Comparison of ENCODE assay signal across 8 cellular contexts in genomic region chr6:131250121-131250520, GRCh38.
DNase-seq lines count a peak whose midpoint lies in the region; ATAC-seq, FAIRE-seq and TF ChIP-seq lines count a peak whose summit lies in the region.

No MANE protein-coding gene starts in this region.

- H3K4me1 Mint-ChIP-seq in activated CD8-positive, alpha-beta T cell treated with anti-CD3 and anti-CD28 coated beads, Interleukin-2, amount 10 ng/mL, durations not matched to agents 7 days and 5 days (ENCODE audit: low read depth) = peaks cover 16% of the 10 kb centered on the region
- peaks cover 33 to 40% of the 10 kb centered on the region in 2 donors for H3K4me1 Mint-ChIP-seq in natural killer cell

- no peaks in the 10 kb centered on the region for H3K36me3 ChIP-seq in liver (ENCODE audit: control insufficient read depth in 4 of 4, insufficient read depth in 3 of 4, low read depth in 1 of 4, low read length in 3 of 4)
- no peaks in the 10 kb centered on the region for H3K36me3 ChIP-seq in HepG2 (replicated peaks in 1 of 2; ENCODE audit: control insufficient read depth in 1 of 2, insufficient read depth in 2 of 2, low read length in 2 of 2)

- CTCF ChIA-PET in HepG2 (lab: Yijun Ruan, JAX; ENCODE audit: low intra/inter-chr PET ratio, low total read pairs) = no interaction called here
- CTCF ChIA-PET in activated CD8-positive, alpha-beta T cell treated with anti-CD3 and anti-CD28 coated beads, Interleukin-2, amount 10 ng/mL, durations not matched to agents 7 days and 5 days (lab: Charles Lee) = interaction anchor here (0.8 kb wide), 1 partner anchor 52 kb away, joined by 3 read pairs; no protein-coding TSS in a partner anchor

- H3K9ac ChIP-seq in liver (ENCODE audit: low read depth in 1 of 2, low read length in 2 of 2) (peak overlapping the region in 1 of 2 donors; percentile 66), HepG2 (ENCODE audit: insufficient read depth, low read depth, low read length) (no peak overlapping the region)

- 14% methylated on average over 9 of the region's 9 CpGs for WGBS in liver
- WGBS in HepG2 (ENCODE audit: low lambda C conversion rate) = 93% methylated on average over 9 of the region's 9 CpGs

- no peak overlapping the region for H3K4me2 ChIP-seq in HepG2 (ENCODE audit: low read depth, low read length)

- no peak for TF ChIP-seq POLR2A in HepG2 (IDR thresholded peaks at IDR 0.05; ENCODE audit: insufficient read depth in 1 of 2, low read depth in 2 of 2, low read length in 2 of 2)

- no peaks in the 10 kb centered on the region for H3K9me3 ChIP-seq in liver (ENCODE audit: control insufficient read depth in 4 of 4, low read length in 3 of 4)
- H3K9me3 ChIP-seq in HepG2 (ENCODE audit: low read length) = no peaks in the 10 kb centered on the region

- peaks cover 3% of the 10 kb centered on the region for H3K36me3 Mint-ChIP-seq in activated CD8-positive, alpha-beta T cell treated with anti-CD3 and anti-CD28 coated beads, Interleukin-2, amount 10 ng/mL, durations not matched to agents 7 days and 5 days (ENCODE audit: low read depth)
- no peaks in the 10 kb centered on the region for H3K36me3 Mint-ChIP-seq in natural killer cell

- POLR2A ChIA-PET in HepG2 (lab: Yijun Ruan, JAX) = no interaction called here
- POLR2A ChIA-PET in activated CD8-positive, alpha-beta T cell treated with anti-CD3 and anti-CD28 coated beads, Interleukin-2, amount 10 ng/mL, durations not matched to agents 7 days and 5 days (lab: Charles Lee) = no interaction called here

- no peak for FAIRE-seq in HepG2 (lab: Jason Lieb, UNC)

- intact Hi-C loops in HepG2 (cut with micrococcal nuclease; ENCODE audit: unreplicated experiment) = no loop called here
- intact Hi-C loops in natural killer cell (cut with micrococcal nuclease) = no loop called here

- TF ChIP-seq EP300 in HepG2 (IDR thresholded peaks at IDR 0.05; ENCODE audit: low read depth in 2 of 2, low read length in 2 of 2) (no peak), HepG2 (CRISPR knock-in tag; IDR thresholded peaks at IDR 0.05; ENCODE audit: borderline replicate concordance) (no peak)

- H3K27ac Mint-ChIP-seq in activated CD8-positive, alpha-beta T cell treated with anti-CD3 and anti-CD28 coated beads, Interleukin-2, amount 10 ng/mL, durations not matched to agents 7 days and 5 days = no peak overlapping the region
- H3K27ac Mint-ChIP-seq in natural killer cell = peak overlapping the region in 1 of 2 donors; percentile 77

- peak overlapping the region; percentile 0 to 69 (median 46) for H3K4me3 ChIP-seq in liver (ENCODE audit: low read depth in 1 of 3, low read length in 3 of 3)
- H3K4me3 ChIP-seq in HepG2 (replicated peaks in 1 of 3; ENCODE audit: insufficient read depth in 1 of 3, low read depth in 2 of 3, low read length in 3 of 3) = no peak overlapping the region

- no peaks in the 10 kb centered on the region for H3K27me3 ChIP-seq in liver (ENCODE audit: control insufficient read depth in 4 of 4, insufficient read depth in 4 of 4, low read length in 3 of 4)
- no peaks in the 10 kb centered on the region for H3K27me3 ChIP-seq in HepG2 (ENCODE audit: control insufficient read depth in 1 of 2, insufficient read depth in 2 of 2, low read length in 2 of 2)
- no peaks in the 10 kb centered on the region for H3K27me3 ChIP-seq in foreskin keratinocyte

- TF ChIP-seq CTCF in liver (IDR thresholded peaks at IDR 0.05; ENCODE audit: low read depth, low read length, missing input control) (no peak), HepG2 (CRISPR knock-in tag; IDR thresholded peaks at IDR 0.05) (no peak), foreskin keratinocyte (conservative IDR thresholded peaks at IDR 0.05) (no peak), natural killer cell (IDR thresholded peaks at IDR 0.05) (no peak)

- no peak for ATAC-seq in HepG2
- peak; percentile 63 for ATAC-seq in HG03280 (IDR thresholded peaks at IDR 0.05; ENCODE audit: unreplicated experiment)
- ATAC-seq in activated CD8-positive, alpha-beta T cell treated with anti-CD3 and anti-CD28 coated beads, Interleukin-2, amount 10 ng/mL, durations not matched to agents 7 days and 5 days = peak; percentile 51
- peak; percentile 81 for ATAC-seq in foreskin keratinocyte
- ATAC-seq in natural killer cell = peak; percentile 57 to 66 (median 59)
- no peak for ATAC-seq in HG03108 (IDR thresholded peaks at IDR 0.05; ENCODE audit: unreplicated experiment)

- no TSS peak for BruUV-seq in HepG2 (replicated peaks; lab: Mats Ljungman, UMichigan)

- no peaks in the 10 kb centered on the region for H3K79me2 ChIP-seq in HepG2 (ENCODE audit: insufficient read depth, low read length)

- H2AFZ ChIP-seq in HepG2 (ENCODE audit: low read length) = no peak overlapping the region

- TF ChIP-seq RAD21 in liver (IDR thresholded peaks at IDR 0.05) (peak; percentile 39 to 54), HepG2 (CRISPR knock-in tag; IDR thresholded peaks at IDR 0.05) (no peak)

- no peaks in the 10 kb centered on the region for H4K20me1 ChIP-seq in HepG2 (ENCODE audit: insufficient read depth, low read length)

- H3K27ac ChIP-seq in liver (ENCODE audit: low read depth in 1 of 2, low read length in 2 of 2) (no peak overlapping the region), HepG2 (ENCODE audit: extremely low read length, insufficient read depth, low read length) (no peak overlapping the region), foreskin keratinocyte (no peak overlapping the region)

- H3K27me3 Mint-ChIP-seq in activated CD8-positive, alpha-beta T cell treated with anti-CD3 and anti-CD28 coated beads, Interleukin-2, amount 10 ng/mL, durations not matched to agents 7 days and 5 days (ENCODE audit: low read depth) = no peaks in the 10 kb centered on the region
- H3K27me3 Mint-ChIP-seq in natural killer cell (ENCODE audit: low read depth in 2 of 2) = no peaks in the 10 kb centered on the region

- peak overlapping the region; percentile 12 for H3K4me3 Mint-ChIP-seq in activated CD8-positive, alpha-beta T cell treated with anti-CD3 and anti-CD28 coated beads, Interleukin-2, amount 10 ng/mL, durations not matched to agents 7 days and 5 days
- peak overlapping the region; percentile 62 for H3K4me3 Mint-ChIP-seq in natural killer cell

- in situ Hi-C loops in HepG2 (cut with HindIII; ENCODE audit: extremely low pct_ligation_motif_present, low pct_unique_long_range_greater_than_20kb) = no loop called here

- peaks cover 0 to 7% (median 0%) of the 10 kb centered on the region in 4 donors for H3K4me1 ChIP-seq in liver (ENCODE audit: control insufficient read depth in 4 of 4, insufficient read depth in 4 of 4, low read length in 3 of 4)
- H3K4me1 ChIP-seq in HepG2 (ENCODE audit: insufficient read depth, low read length) = no peaks in the 10 kb centered on the region
- no peaks in the 10 kb centered on the region for H3K4me1 ChIP-seq in foreskin keratinocyte

- no peak for DNase-seq in HepG2 (ENCODE audit: low spot score)
- no peak for DNase-seq in activated CD8-positive, alpha-beta T cell treated with anti-CD3 and anti-CD28 coated beads, Interleukin-2, amount 10 ng/mL, durations not matched to agents 7 days and 5 days
- DNase-seq in foreskin keratinocyte = peak in 1 of 2 donors; percentile 35
- DNase-seq in natural killer cell = no peak
- no peak for DNase-seq in SK-N-DZ (ENCODE audit: low spot score)

- no peaks in the 10 kb centered on the region for H3K9me3 Mint-ChIP-seq in activated CD8-positive, alpha-beta T cell treated with anti-CD3 and anti-CD28 coated beads, Interleukin-2, amount 10 ng/mL, durations not matched to agents 7 days and 5 days (ENCODE audit: insufficient read depth)
- H3K9me3 Mint-ChIP-seq in natural killer cell = no peaks in the 10 kb centered on the region

TF ChIP-seq in liver, 16 proteins besides CTCF, POLR2A, EP300 and RAD21:
- peak; percentile 32 for TF ChIP-seq YY1 (IDR thresholded peaks at IDR 0.05)
- TF ChIP-seq ZBTB33 (IDR thresholded peaks at IDR 0.05) = no peak
- TF ChIP-seq RXRA (IDR thresholded peaks at IDR 0.05) = no peak

TF ChIP-seq in HepG2, 621 proteins besides CTCF, POLR2A, EP300 and RAD21:
- no peak for TF ChIP-seq HNF4G (IDR thresholded peaks at IDR 0.05; ENCODE audit: borderline replicate concordance, low read depth, low read length)
- no peak for TF ChIP-seq HNF4G (CRISPR knock-in tag; IDR thresholded peaks at IDR 0.05; ENCODE audit: borderline replicate concordance, low read depth)
- TF ChIP-seq PLRG1 (conservative IDR thresholded peaks at IDR 0.05) = no peak
- no peak for TF ChIP-seq ZBTB7A (CRISPR knock-in tag; IDR thresholded peaks at IDR 0.05)
TF ChIP-seq in HepG2: peak in this region for 0.

Comparison
In these comparisons a context has a peak if more than half of its experiments do, and no peak if none do; other contexts are left out.
1. H3K4me3 ChIP-seq: peak in liver (3 of 3); none in HepG2 (0 of 3).
2. ATAC-seq: peak in HG03280 (single experiment), activated CD8-positive, alpha-beta T cell treated with anti-CD3 and anti-CD28 coated beads, Interleukin-2, amount 10 ng/mL, durations not matched to agents 7 days and 5 days (single experiment), foreskin keratinocyte (single experiment) and natural killer cell (3 of 3); none in HepG2 (single experiment) and HG03108 (single experiment).